Comparison of ENCODE assay signal across 1 cellular context in the genomic region with DNA sequence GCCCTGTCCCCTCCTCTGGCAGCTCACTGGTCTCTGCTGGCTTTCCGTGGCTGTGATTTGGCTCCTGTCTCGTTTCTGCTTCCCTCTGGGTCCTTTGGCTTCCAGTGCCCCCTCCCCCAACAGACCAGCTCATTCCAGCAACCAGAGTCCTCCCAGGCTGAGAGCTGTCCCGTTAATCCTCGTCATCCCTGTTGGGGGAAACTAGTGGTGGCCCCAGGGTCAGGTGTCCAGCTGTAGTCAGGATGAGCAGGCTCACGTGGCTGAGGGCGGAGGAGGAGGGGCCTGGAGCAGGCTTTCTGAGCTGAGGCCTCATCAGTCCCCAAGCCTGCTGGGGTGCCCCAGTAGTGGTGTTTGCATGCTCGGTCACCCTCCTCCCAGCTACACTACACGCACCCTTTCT.
A peak's percentile ranks its signal among the peaks of the same experiment; 100 is the strongest.
TF ChIP-seq lines count a peak whose summit lies in the region.

No MANE protein-coding gene starts in this region.

TF ChIP-seq in HepG2, 621 proteins besides CTCF, POLR2A, EP300 and RAD21 (continued from another document and continues in another):
- TF ChIP-seq, protein P1, sequence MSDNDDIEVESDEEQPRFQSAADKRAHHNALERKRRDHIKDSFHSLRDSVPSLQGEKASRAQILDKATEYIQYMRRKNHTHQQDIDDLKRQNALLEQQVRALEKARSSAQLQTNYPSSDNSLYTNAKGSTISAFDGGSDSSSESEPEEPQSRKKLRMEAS (IDR thresholded peaks at IDR 0.05) = peak; percentile 81
- TF ChIP-seq ZNF749 (CRISPR knock-in tag; IDR thresholded peaks at IDR 0.05; ENCODE audit: borderline replicate concordance) (no peak), YEATS4 (CRISPR knock-in tag; IDR thresholded peaks at IDR 0.05; ENCODE audit: borderline replicate concordance) (peak; percentile 54; the same call in 1 of the 2 replicates), HES4 (CRISPR knock-in tag; IDR thresholded peaks at IDR 0.05; ENCODE audit: borderline replicate concordance) (no peak), SCMH1 (CRISPR knock-in tag; IDR thresholded peaks at IDR 0.05; ENCODE audit: borderline replicate concordance) (no peak), ZFX (CRISPR knock-in tag; IDR thresholded peaks at IDR 0.05; ENCODE audit: low read depth) (peak; percentile 77), TFAP4 (IDR thresholded peaks at IDR 0.05; ENCODE audit: borderline replicate concordance, low read depth) (peak; percentile 87; the same call in 1 of the 2 replicates), FOXC1 (CRISPR knock-in tag; IDR thresholded peaks at IDR 0.05; ENCODE audit: borderline replicate concordance) (peak; percentile 46; the same call in 1 of the 2 replicates), ZNF18 (CRISPR knock-in tag; IDR thresholded peaks at IDR 0.05; ENCODE audit: insufficient replicate concordance) (no peak), FOXP1 (IDR thresholded peaks at IDR 0.05) (no peak), FOXP1 (CRISPR knock-in tag; IDR thresholded peaks at IDR 0.05) (no peak), TARDBP (CRISPR knock-in tag; IDR thresholded peaks at IDR 0.05) (peak; percentile 54; the same call in 1 of the 2 replicates), ZKSCAN8 (CRISPR knock-in tag; IDR thresholded peaks at IDR 0.05; ENCODE audit: borderline replicate concordance) (peak; percentile 41; the same call in 1 of the 2 replicates), SNAPC2 (CRISPR knock-in tag; IDR thresholded peaks at IDR 0.05) (no peak), ZNF619 (CRISPR knock-in tag; IDR thresholded peaks at IDR 0.05) (0 out of 2 replicates have a peak, but pooled peaks have one; percentile 46), ARID4A (CRISPR knock-in tag; IDR thresholded peaks at IDR 0.05; ENCODE audit: borderline replicate concordance) (peak; percentile 65), ZBTB20 (CRISPR knock-in tag; IDR thresholded peaks at IDR 0.05; ENCODE audit: borderline replicate concordance, low read depth) (peak; percentile 83; the same call in 1 of the 2 replicates), HHEX (CRISPR knock-in tag; IDR thresholded peaks at IDR 0.05) (0 out of 2 replicates have a peak, but pooled peaks have one; percentile 20), GATAD2A (CRISPR knock-in tag; IDR thresholded peaks at IDR 0.05) (peak; percentile 65), GPBP1L1 (CRISPR knock-in tag; IDR thresholded peaks at IDR 0.05) (no peak), NR1H2 (CRISPR knock-in tag; IDR thresholded peaks at IDR 0.05; ENCODE audit: borderline replicate concordance, low read depth) (no peak), HOXA3 (CRISPR knock-in tag; IDR thresholded peaks at IDR 0.05) (peak; percentile 66; the same call in 1 of the 2 replicates), RBAK (CRISPR knock-in tag; IDR thresholded peaks at IDR 0.05) (peak; percentile 66; the same call in 1 of the 2 replicates), DPF2 (CRISPR knock-in tag; IDR thresholded peaks at IDR 0.05; ENCODE audit: borderline replicate concordance, low read depth) (no peak), ZKSCAN1 (IDR thresholded peaks at IDR 0.05; ENCODE audit: low read length) (no peak), RFX5 (IDR thresholded peaks at IDR 0.05; ENCODE audit: low read depth, low read length) (no peak), STAT6 (CRISPR knock-in tag; IDR thresholded peaks at IDR 0.05; ENCODE audit: borderline replicate concordance) (0 out of 2 replicates have a peak, but pooled peaks have one; percentile 78), RFXANK (CRISPR knock-in tag; IDR thresholded peaks at IDR 0.05) (no peak)
- TF ChIP-seq, protein P2, sequence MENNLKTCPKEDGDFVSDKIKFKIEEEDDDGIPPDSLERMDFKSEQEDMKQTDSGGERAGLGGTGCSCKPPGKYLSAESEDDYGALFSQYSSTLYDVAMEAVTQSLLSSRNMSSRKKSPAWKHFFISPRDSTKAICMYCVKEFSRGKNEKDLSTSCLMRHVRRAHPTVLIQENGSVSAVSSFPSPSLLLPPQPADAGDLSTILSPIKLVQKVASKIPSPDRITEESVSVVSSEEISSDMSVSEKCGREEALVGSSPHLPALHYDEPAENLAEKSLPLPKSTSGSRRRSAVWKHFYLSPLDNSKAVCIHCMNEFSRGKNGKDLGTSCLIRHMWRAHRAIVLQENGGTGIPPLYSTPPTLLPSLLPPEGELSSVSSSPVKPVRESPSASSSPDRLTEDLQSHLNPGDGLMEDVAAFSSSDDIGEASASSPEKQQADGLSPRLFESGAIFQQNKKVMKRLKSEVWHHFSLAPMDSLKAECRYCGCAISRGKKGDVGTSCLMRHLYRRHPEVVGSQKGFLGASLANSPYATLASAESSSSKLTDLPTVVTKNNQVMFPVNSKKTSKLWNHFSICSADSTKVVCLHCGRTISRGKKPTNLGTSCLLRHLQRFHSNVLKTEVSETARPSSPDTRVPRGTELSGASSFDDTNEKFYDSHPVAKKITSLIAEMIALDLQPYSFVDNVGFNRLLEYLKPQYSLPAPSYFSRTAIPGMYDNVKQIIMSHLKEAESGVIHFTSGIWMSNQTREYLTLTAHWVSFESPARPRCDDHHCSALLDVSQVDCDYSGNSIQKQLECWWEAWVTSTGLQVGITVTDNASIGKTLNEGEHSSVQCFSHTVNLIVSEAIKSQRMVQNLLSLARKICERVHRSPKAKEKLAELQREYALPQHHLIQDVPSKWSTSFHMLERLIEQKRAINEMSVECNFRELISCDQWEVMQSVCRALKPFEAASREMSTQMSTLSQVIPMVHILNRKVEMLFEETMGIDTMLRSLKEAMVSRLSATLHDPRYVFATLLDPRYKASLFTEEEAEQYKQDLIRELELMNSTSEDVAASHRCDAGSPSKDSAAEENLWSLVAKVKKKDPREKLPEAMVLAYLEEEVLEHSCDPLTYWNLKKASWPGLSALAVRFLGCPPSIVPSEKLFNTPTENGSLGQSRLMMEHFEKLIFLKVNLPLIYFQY (CRISPR knock-in tag; IDR thresholded peaks at IDR 0.05; ENCODE audit: borderline replicate concordance) = peak; percentile 37; the same call in 1 of the 2 replicates
- TF ChIP-seq, protein P3, sequence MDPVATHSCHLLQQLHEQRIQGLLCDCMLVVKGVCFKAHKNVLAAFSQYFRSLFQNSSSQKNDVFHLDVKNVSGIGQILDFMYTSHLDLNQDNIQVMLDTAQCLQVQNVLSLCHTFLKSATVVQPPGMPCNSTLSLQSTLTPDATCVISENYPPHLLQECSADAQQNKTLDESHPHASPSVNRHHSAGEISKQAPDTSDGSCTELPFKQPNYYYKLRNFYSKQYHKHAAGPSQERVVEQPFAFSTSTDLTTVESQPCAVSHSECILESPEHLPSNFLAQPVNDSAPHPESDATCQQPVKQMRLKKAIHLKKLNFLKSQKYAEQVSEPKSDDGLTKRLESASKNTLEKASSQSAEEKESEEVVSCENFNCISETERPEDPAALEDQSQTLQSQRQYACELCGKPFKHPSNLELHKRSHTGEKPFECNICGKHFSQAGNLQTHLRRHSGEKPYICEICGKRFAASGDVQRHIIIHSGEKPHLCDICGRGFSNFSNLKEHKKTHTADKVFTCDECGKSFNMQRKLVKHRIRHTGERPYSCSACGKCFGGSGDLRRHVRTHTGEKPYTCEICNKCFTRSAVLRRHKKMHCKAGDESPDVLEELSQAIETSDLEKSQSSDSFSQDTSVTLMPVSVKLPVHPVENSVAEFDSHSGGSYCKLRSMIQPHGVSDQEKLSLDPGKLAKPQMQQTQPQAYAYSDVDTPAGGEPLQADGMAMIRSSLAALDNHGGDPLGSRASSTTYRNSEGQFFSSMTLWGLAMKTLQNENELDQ (CRISPR knock-in tag; IDR thresholded peaks at IDR 0.05; ENCODE audit: borderline replicate concordance) = no peak
- TF ChIP-seq, protein P4, sequence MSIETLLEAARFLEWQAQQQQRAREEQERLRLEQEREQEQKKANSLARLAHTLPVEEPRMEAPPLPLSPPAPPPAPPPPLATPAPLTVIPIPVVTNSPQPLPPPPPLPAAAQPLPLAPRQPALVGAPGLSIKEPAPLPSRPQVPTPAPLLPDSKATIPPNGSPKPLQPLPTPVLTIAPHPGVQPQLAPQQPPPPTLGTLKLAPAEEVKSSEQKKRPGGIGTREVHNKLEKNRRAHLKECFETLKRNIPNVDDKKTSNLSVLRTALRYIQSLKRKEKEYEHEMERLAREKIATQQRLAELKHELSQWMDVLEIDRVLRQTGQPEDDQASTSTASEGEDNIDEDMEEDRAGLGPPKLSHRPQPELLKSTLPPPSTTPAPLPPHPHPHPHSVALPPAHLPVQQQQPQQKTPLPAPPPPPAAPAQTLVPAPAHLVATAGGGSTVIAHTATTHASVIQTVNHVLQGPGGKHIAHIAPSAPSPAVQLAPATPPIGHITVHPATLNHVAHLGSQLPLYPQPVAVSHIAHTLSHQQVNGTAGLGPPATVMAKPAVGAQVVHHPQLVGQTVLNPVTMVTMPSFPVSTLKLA (IDR thresholded peaks at IDR 0.05) = no peak
- TF ChIP-seq, protein P5, sequence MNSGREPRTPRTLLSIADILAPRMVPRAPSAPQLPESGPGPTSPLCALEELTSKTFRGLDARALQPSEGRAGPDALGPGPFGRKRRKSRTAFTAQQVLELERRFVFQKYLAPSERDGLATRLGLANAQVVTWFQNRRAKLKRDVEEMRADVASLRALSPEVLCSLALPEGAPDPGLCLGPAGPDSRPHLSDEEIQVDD (CRISPR knock-in tag; IDR thresholded peaks at IDR 0.05; ENCODE audit: borderline replicate concordance) = 0 out of 2 replicates have a peak, but pooled peaks have one; percentile 22
